Comparison of ENCODE assay signal across 9 cellular contexts in the genomic region with DNA sequence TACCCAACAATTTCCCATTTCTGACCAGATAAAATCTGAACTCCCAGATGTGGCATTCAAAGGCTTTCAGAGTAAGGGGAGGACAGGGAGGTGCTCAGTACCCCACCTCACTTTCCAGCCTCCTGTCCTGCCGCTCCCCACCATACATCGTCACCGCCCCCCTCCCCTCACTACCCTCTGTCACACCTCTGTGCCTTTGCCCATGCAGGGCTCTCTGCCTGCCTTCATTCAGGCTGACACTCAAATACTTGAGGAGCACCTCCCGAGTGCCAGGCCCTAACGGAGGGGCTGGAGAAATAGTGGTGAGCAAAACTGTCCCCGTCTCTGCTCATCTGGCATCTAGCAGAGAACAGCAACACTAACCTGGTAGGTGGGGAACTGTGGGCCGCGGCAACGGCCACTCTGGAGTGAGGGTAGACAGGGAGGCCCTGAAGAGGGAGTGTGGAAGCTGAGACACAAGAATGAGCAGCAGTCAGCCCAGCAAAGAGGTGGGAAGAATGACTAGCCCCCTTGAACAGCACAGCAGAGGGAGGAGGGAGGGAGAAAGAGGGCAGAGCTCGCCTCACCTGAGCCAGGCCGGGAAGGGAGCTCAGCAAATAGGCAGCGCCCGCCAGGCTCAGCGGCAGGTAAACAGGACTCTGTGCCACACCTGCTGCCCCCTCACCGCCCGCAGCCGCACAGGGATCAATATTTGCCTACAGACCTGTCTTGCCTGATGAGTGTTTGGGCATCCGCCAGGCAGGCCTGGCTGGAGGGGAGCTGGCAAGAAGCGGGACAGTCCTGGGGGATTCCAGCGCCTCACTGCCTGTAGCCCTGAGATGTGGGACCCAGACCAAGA. TPM values are rescaled to one million over a fixed set of nuclear protein-coding genes. Genes with fewer than 3 reads are reported as not detected.
"Had no signal": no experiment of that assay in that cellular context is flagged by ENCODE, and none has a peak within 500 bp of the region (broad histone marks: within the 10 kb centered on the region; RNA-seq: fewer than 3 reads in every experiment).

No MANE protein-coding gene starts in this region.

RNA-seq across cellular contexts. Expression of gene CPLX2, which starts 42.7 kb away (rescaled TPM):
- total RNA-seq: cardiac septum; endothelial cell of umbilical vein; fibroblast of lung; glomerular endothelial cell; heart left ventricle; left ventricle myocardium inferior; lung microvascular endothelial cell; naive thymus-derived CD8-positive, alpha-beta T cell; right atrium auricular region had no signal
